ENCODE assay signal across 8 cellular contexts in the genomic region with DNA sequence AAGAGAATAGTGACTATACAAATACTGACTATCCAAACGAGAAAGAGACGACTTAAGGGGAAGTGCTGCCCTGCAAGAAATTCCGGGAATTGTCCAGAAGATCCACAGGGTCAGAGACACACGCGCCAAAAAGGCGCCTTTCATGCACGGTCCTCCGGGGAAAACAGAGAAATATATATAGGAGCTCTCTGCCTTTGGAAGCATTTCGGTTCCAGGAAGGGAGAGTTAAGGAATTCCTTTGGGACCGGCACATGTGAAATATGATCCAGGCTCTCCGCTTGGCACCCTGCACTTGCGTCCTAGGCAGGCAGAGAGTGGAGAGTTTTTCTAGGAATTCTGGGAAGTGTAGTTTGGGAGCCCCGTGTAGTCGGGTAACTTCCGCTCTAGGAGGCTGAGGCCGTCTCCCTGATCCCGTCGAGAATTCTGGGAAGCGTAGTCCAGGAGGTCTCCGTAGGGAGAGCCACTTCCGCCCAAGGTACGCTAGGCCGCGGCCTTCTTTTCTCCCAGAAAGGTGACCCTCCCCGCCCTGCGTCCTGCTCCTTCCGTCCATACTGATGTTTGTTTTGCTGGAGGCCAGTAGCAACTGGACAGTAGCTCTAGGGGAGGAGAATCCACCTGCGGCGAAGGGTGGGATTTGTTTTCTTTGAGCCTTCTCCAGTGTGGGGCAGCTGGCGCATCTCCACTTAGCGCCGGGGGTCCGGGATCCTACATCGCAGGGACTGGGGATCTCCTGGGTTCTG.
DNase-seq lines count a peak whose midpoint lies in the region; ATAC-seq and TF ChIP-seq lines count a peak whose summit lies in the region.
"Not testable (repeated sequence)": the region's sequence is repeated elsewhere in the genome, so short reads cannot be mapped to it uniquely, and the experiment has no call there.

No MANE protein-coding gene starts in this region.

- H3K36me3 ChIP-seq in ascending aorta; esophagus squamous epithelium; neuronal stem cell (replicated peaks in 1 of 2; ENCODE audit: control insufficient read depth in 2 of 2, insufficient read depth in 2 of 2, low read length in 2 of 2); thoracic aorta: not testable (repeated sequence)

- H2AK5ac ChIP-seq in neuronal stem cell (ENCODE audit: low read depth, low read length) = not testable (repeated sequence)

- H2BK120ac ChIP-seq in neuronal stem cell (ENCODE audit: low read depth, low read length) = not testable (repeated sequence)

- H3K79me1 ChIP-seq in neuronal stem cell (ENCODE audit: low read depth, low read length) = not testable (repeated sequence)

- not testable (repeated sequence) for H3K23ac ChIP-seq in neuronal stem cell (ENCODE audit: low read depth, low read length, poor library complexity)

- peak overlapping the region; percentile 52 to 56 for H3K4me3 ChIP-seq in ascending aorta
- peak overlapping the region; percentile 27 to 61 (median 48) for H3K4me3 ChIP-seq in esophagus squamous epithelium
- H3K4me3 ChIP-seq in neuronal stem cell (ENCODE audit: low read length in 2 of 2) = peak overlapping the region; percentile 61 to 69
- peak overlapping the region; percentile 75 for H3K4me3 ChIP-seq in thoracic aorta

- not testable (repeated sequence) for H4K8ac ChIP-seq in neuronal stem cell (ENCODE audit: low read depth, low read length)

- H3K4ac ChIP-seq in neuronal stem cell (ENCODE audit: low read length) = not testable (repeated sequence)

- H3K9ac ChIP-seq in neuronal stem cell (ENCODE audit: low read depth, low read length, poor library complexity) = not testable (repeated sequence)

- not testable (repeated sequence) for H4K91ac ChIP-seq in neuronal stem cell (ENCODE audit: low read depth, low read length, poor library complexity)

- peak overlapping the region; percentile 89 for H2AFZ ChIP-seq in neuronal stem cell (ENCODE audit: low read length)

- not testable (repeated sequence) for TF ChIP-seq POLR2A in esophagus squamous epithelium (IDR thresholded peaks at IDR 0.05)

- not testable (repeated sequence) for H3K14ac ChIP-seq in neuronal stem cell (ENCODE audit: low read length)

- ATAC-seq in thoracic aorta (ENCODE audit: insufficient number of reproducible peaks, low FRiP score, low read depth) = peak; percentile 97

- peak; percentile 64 for DNase-seq in DMS153 treated with DMSO at 0.1 percent for 48 hours (lab: John Stamatoyannopoulos, UW; ENCODE audit: unreplicated experiment)
- DNase-seq in LoVo (ENCODE audit: low spot score) = peak; percentile 32
- DNase-seq in NCI-H69 (lab: John Stamatoyannopoulos, UW) = peak; percentile 60
- peak; percentile 18 to 89 for DNase-seq in ascending aorta (ENCODE audit: low spot score in 2 of 2)
- DNase-seq in esophagus squamous epithelium (lab: John Stamatoyannopoulos, UW) = not testable (repeated sequence)
- peak; percentile 24 for DNase-seq in iPS-NIHi11 (ENCODE audit: low spot score)
- peak; percentile 52 for DNase-seq in neuronal stem cell (ENCODE audit: low spot score)
- DNase-seq in thoracic aorta (ENCODE audit: low spot score) = peak; percentile 23

- not testable (repeated sequence) for H2BK15ac ChIP-seq in neuronal stem cell (ENCODE audit: low read length)

- not testable (repeated sequence) for H2BK12ac ChIP-seq in neuronal stem cell (ENCODE audit: low read length)

- H3K9me3 ChIP-seq in ascending aorta; esophagus squamous epithelium; neuronal stem cell (replicated peaks in 1 of 2; ENCODE audit: control insufficient read depth in 2 of 2, insufficient read depth in 1 of 2, low read depth in 1 of 2, low read length in 2 of 2); thoracic aorta: not testable (repeated sequence)

- H3K18ac ChIP-seq in neuronal stem cell (ENCODE audit: low read length) = peak overlapping the region; percentile 93

- intact Hi-C loops in ascending aorta (cut with DNase I); esophagus squamous epithelium (cut with DNase I): not testable (repeated sequence)

- H3K4me1 ChIP-seq in ascending aorta; neuronal stem cell (ENCODE audit: control insufficient read depth in 2 of 2, insufficient read depth in 1 of 2, low read depth in 1 of 2, low read length in 2 of 2); thoracic aorta (ENCODE audit: control insufficient read depth in 1 of 2, low read depth in 2 of 2): not testable (repeated sequence)
- H3K4me1 ChIP-seq in esophagus squamous epithelium = peaks cover 0 to 11% (median 0%) of the 10 kb centered on the region in 3 donors

- not testable (repeated sequence) for TF ChIP-seq CTCF in ascending aorta (IDR thresholded peaks at IDR 0.05); esophagus squamous epithelium (IDR thresholded peaks at IDR 0.05); thoracic aorta (IDR thresholded peaks at IDR 0.05)

- H2BK5ac ChIP-seq in neuronal stem cell (ENCODE audit: low read length) = not testable (repeated sequence)

- H3K4me2 ChIP-seq in neuronal stem cell (ENCODE audit: insufficient read depth, low read length, poor library complexity, severe bottlenecking) = peak overlapping the region; percentile 66

- not testable (repeated sequence) for H3K27ac ChIP-seq in ascending aorta; neuronal stem cell (replicated peaks; ENCODE audit: low read length)
- peak overlapping the region; percentile 73 to 83 (median 82) for H3K27ac ChIP-seq in esophagus squamous epithelium
- peak overlapping the region in 1 of 2 donors; percentile 40 for H3K27ac ChIP-seq in thoracic aorta

- 7 to 20% methylated on average over 16 to 28 of the region's 34 CpGs for WGBS in esophagus squamous epithelium, 2 donors
- no CpG with 5 or more reads among the region's 34 CpGs for WGBS in neuronal stem cell (ENCODE audit: extremely low coverage in 2 of 2, insufficient read length in 2 of 2, insufficient replicate concordance in 1 of 2), 2 donors

- H3K27me3 ChIP-seq in ascending aorta; esophagus squamous epithelium; neuronal stem cell (ENCODE audit: control insufficient read depth in 3 of 3, insufficient read depth in 3 of 3, low read depth in 1 of 3, low read length in 3 of 3); thoracic aorta (replicated peaks; ENCODE audit: insufficient read depth): not testable (repeated sequence)
